Comparison of ENCODE assay signal across 29 cellular contexts in the genomic region with DNA sequence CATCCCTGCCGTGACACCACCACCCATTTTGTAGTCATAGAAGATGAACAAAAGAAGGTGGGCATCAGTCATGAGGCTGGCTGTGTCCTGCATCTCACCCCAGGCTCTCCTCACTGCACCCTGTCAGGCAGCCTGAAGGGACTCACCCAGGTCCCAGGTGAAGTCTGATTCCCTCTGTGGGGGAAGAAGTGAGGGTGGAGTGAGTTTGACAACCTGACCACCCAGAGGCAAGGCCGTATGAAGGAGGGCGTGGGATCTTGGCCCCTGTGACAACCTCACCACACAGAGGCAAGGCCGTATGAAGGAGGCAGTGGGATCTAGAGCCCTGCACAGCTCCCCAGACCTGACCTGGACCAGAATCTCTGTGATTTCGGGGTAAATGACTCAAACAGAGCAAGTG.
"Had no signal": no experiment of that assay in that cellular context is flagged by ENCODE, and none has a peak within 500 bp of the region (broad histone marks: within the 10 kb centered on the region; RNA-seq: fewer than 3 reads in every experiment).

No MANE protein-coding gene starts in this region.

- DNase-seq: activated CD4-positive, alpha-beta memory T cell treated with anti-CD3 and anti-CD28 coated beads, Interleukin-2, amount 10 ng/mL, durations not matched to agents 7 days and 5 days; activated CD4-positive, alpha-beta T cell treated with anti-CD3 and anti-CD28 coated beads for 1 hour; activated CD4-positive, alpha-beta T cell treated with anti-CD3 and anti-CD28 coated beads for 48 hours; activated CD4-positive, CD25-positive, alpha-beta regulatory T cell; activated CD8-positive, alpha-beta memory T cell treated with anti-CD3 and anti-CD28 coated beads for 24 hours; activated CD8-positive, alpha-beta memory T cell treated with anti-CD3 and anti-CD28 coated beads, Interleukin-2, amount 10 ng/mL, durations not matched to agents 7 days and 5 days; activated CD8-positive, alpha-beta memory T cell treated with anti-CD3 and anti-CD28 coated beads, Interleukin-2, amount 50 U/mL, for 48 hours; activated gamma-delta T cell; activated naive CD4-positive, alpha-beta T cell treated with Interleukin-2 at 50 U/mL for 16 hours; activated T-cell treated with anti-CD3 and anti-CD28 coated beads, Interleukin-2, amount 50 U/mL, for 48 hours; anterior cingulate cortex; MM.1S; NCI-H1092 treated with DMSO at 0.1 percent for 48 hours; NCI-H1417 treated with DMSO at 0.1 percent for 48 hours; NCI-H1694; NCI-H1930; NCI-H2081 treated with DMSO at 0.1 percent for 48 hours; NCI-H226; NCI-H446 treated with DMSO at 0.1 percent for 48 hours; NCI-H524 treated with DMSO at 0.1 percent for 48 hours; OCI-M1; Right ventricle myocardium superior; SW 1271; T1000; WERI-Rb-1 had no signal

- ATAC-seq: activated CD8-positive, alpha-beta memory T cell treated with anti-CD3 and anti-CD28 coated beads, Interleukin-2, amount 10 ng/mL, durations not matched to agents 7 days and 5 days had no signal

- H3K9me3 Mint-ChIP-seq: activated CD4-positive, alpha-beta memory T cell treated with anti-CD3 and anti-CD28 coated beads, Interleukin-2, amount 10 ng/mL, durations not matched to agents 7 days and 5 days; activated naive CD4-positive, alpha-beta T cell treated with anti-CD3 and anti-CD28 coated beads, Interleukin-2, amount 50 U/mL, for 24 hours; central memory CD8-positive, alpha-beta T cell had no signal

- H3K36me3 Mint-ChIP-seq: activated CD8-positive, alpha-beta memory T cell treated with anti-CD3 and anti-CD28 coated beads, Interleukin-2, amount 10 ng/mL, durations not matched to agents 7 days and 5 days; activated naive CD4-positive, alpha-beta T cell treated with anti-CD3 and anti-CD28 coated beads, Interleukin-2, amount 50 U/mL, for 24 hours had no signal

- H3K4me1 Mint-ChIP-seq: activated CD8-positive, alpha-beta memory T cell treated with anti-CD3 and anti-CD28 coated beads, Interleukin-2, amount 10 ng/mL, durations not matched to agents 7 days and 5 days had no signal

- H3K27ac Mint-ChIP-seq: activated CD4-positive, alpha-beta memory T cell treated with anti-CD3 and anti-CD28 coated beads, Interleukin-2, amount 10 ng/mL, durations not matched to agents 7 days and 5 days; activated CD8-positive, alpha-beta memory T cell treated with anti-CD3 and anti-CD28 coated beads, Interleukin-2, amount 10 ng/mL, durations not matched to agents 7 days and 5 days; activated naive CD4-positive, alpha-beta T cell treated with anti-CD3 and anti-CD28 coated beads, Interleukin-2, amount 50 U/mL, for 24 hours had no signal

- H3K27me3 ChIP-seq: cardiac muscle cell had no signal

- H3K4me3 ChIP-seq: cardiac muscle cell had no signal

- H3K27ac ChIP-seq: cardiac muscle cell, KMS-11, WERI-Rb-1 had no signal

- H3K36me3 ChIP-seq: cardiac muscle cell, WERI-Rb-1 had no signal

- H3K4me3 Mint-ChIP-seq: activated CD4-positive, alpha-beta memory T cell treated with anti-CD3 and anti-CD28 coated beads, Interleukin-2, amount 10 ng/mL, durations not matched to agents 7 days and 5 days; activated CD8-positive, alpha-beta memory T cell treated with anti-CD3 and anti-CD28 coated beads, Interleukin-2, amount 10 ng/mL, durations not matched to agents 7 days and 5 days; activated naive CD4-positive, alpha-beta T cell treated with anti-CD3 and anti-CD28 coated beads, Interleukin-2, amount 50 U/mL, for 24 hours; central memory CD8-positive, alpha-beta T cell had no signal
